In the genomic region with DNA sequence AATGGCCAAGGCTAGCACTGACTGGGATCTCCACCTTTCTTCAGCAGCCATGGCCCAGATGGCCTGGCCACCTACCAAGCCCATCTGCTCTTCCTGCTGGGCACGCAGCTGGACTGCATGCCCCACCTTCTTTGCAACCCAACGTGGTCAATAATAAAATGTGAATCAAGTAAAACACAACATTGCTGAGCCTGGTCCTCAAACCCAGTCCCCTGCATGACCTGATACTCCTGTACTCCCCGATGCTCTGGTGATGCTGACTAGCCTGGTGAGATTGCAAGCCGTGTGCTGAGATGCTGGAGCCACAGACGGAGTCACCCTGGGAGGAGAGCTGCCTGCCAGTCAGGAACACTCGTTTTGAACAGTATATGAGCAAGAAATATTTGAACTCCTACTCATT, we compare ENCODE assay signal across 20 cellular contexts. TPM values are rescaled to one million over a fixed set of nuclear protein-coding genes. Genes with fewer than 3 reads are reported as not detected.
"Had no signal": no experiment of that assay in that cellular context is flagged by ENCODE, and none has a peak within 500 bp of the region (broad histone marks: within the 10 kb centered on the region; RNA-seq: fewer than 3 reads in every experiment).

No MANE protein-coding gene starts in this region.

- H3K4me3 ChIP-seq: esophagus squamous epithelium, gastroesophageal sphincter, left ventricle myocardium inferior, lower lobe of right lung, upper lobe of left lung had no signal

- H3K36me3 ChIP-seq: esophagus squamous epithelium, gastroesophageal sphincter, left ventricle myocardium inferior, lower lobe of right lung, upper lobe of left lung had no signal

- DNase-seq: central memory CD4-positive, alpha-beta T cell; effector memory CD4-positive, alpha-beta T cell; esophagus squamous epithelium; foreskin fibroblast; glutamatergic neuron; kidney; left cardiac atrium; left ventricle myocardium inferior; lower lobe of right lung; mesendoderm; naive thymus-derived CD4-positive, alpha-beta T cell; nephron progenitor cell; posterior cingulate gyrus; small intestine; stimulated activated CD4-positive, alpha-beta T cell treated with anti-CD3 and anti-CD28 coated beads, Interleukin-2, amount 100 ng/mL, for 48 hours; stimulated activated naive CD4-positive, alpha-beta T cell treated with Interleukin-2 at 50 U/mL for 16 hours; upper lobe of left lung had no signal

- ATAC-seq: gastroesophageal sphincter; left cardiac atrium; lower lobe of right lung; naive thymus-derived CD4-positive, alpha-beta T cell had no signal

- H3K27me3 ChIP-seq: upper lobe of left lung had no signal

- H3K4me1 ChIP-seq: lower lobe of right lung had no signal

- H3K27ac ChIP-seq: epithelial cell of prostate, esophagus squamous epithelium, gastroesophageal sphincter, left ventricle myocardium inferior, lower lobe of right lung, upper lobe of left lung had no signal

RNA-seq across cellular contexts. Expression of gene PARVG, which starts 34.0 kb away (rescaled TPM):
- total RNA-seq: pulmonary artery endothelial cell had no signal
